Comparison of ENCODE assay signal across 14 cellular contexts in the genomic region with DNA sequence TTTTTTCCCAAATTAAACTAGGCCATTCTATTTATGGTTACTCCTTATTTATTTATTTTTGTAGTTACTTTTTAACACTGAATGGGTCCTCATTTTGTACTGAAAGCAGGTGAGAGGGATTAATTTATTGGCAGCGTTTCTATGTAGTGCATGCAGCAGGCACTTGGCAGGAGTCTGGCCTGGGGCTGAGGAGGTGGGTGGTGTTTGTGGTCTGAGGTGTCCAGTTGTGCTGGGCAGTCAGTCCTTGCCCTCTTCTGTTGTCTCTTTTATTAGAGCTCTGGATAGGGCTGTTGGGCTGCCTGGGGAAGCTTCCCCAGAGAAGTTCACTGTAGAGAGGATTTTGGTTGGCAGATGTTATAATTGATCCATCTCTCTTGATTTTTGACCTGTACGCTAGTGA. TPM values are rescaled to one million over a fixed set of nuclear protein-coding genes. Genes with fewer than 3 reads are reported as not detected.
A peak's percentile ranks its signal among the peaks of the same experiment; 100 is the strongest.
DNase-seq lines count a peak whose midpoint lies in the region; ATAC-seq, FAIRE-seq and TF ChIP-seq lines count a peak whose summit lies in the region.
"Had no signal": no experiment of that assay in that cellular context is flagged by ENCODE, and none has a peak within 500 bp of the region (broad histone marks: within the 10 kb centered on the region; RNA-seq: fewer than 3 reads in every experiment).

No MANE protein-coding gene starts in this region.

- POLR2A ChIA-PET in HepG2 (lab: Yijun Ruan, JAX): no interaction called here

- H3K4me1 Mint-ChIP-seq in activated T-cell treated with anti-CD3 and anti-CD28 coated beads, Interleukin-2, amount 50 U/mL, for 72 hours (ENCODE audit: low read depth): peaks cover 50% of the 10 kb centered on the region
- H3K4me1 Mint-ChIP-seq in activated T-helper 17 cell treated with anti-CD3 and anti-CD28 coated beads, Interleukin-2, amount 50 U/mL, for 72 hours: peaks cover 44% of the 10 kb centered on the region

- H3K27me3 ChIP-seq in HepG2 (ENCODE audit: control insufficient read depth in 1 of 2, insufficient read depth in 2 of 2, low read length in 2 of 2): no peaks in the 10 kb centered on the region
- no peaks in the 10 kb centered on the region for H3K27me3 ChIP-seq in suprapubic skin

- H3K4me3 ChIP-seq in HepG2 (replicated peaks in 1 of 3; ENCODE audit: insufficient read depth in 1 of 3, low read depth in 2 of 3, low read length in 3 of 3) (no peak overlapping the region), suprapubic skin (no peak overlapping the region)
- H3K4me3 ChIP-seq: A549, smooth muscle cell had no signal

- peaks cover 8 to 13% of the 10 kb centered on the region in 2 experiments for H3K36me3 ChIP-seq in HepG2 (replicated peaks in 1 of 2; ENCODE audit: control insufficient read depth in 1 of 2, insufficient read depth in 2 of 2, low read length in 2 of 2)
- peaks cover 9% of the 10 kb centered on the region for H3K36me3 ChIP-seq in suprapubic skin

- H3K79me2 ChIP-seq in HepG2 (ENCODE audit: insufficient read depth, low read length): peaks cover 51% of the 10 kb centered on the region

- H3K9ac ChIP-seq in HepG2 (ENCODE audit: insufficient read depth, low read depth, low read length): no peak overlapping the region

- 97% methylated on average over 2 of the region's 2 CpGs for WGBS in HepG2 (ENCODE audit: low lambda C conversion rate)
- 36% methylated on average over 2 of the region's 2 CpGs for WGBS in suprapubic skin

- H3K27ac ChIP-seq in HepG2 (ENCODE audit: extremely low read length, insufficient read depth, low read length) (no peak overlapping the region), suprapubic skin (peak overlapping the region; percentile 51)
- H3K27ac ChIP-seq: A549 had no signal

- no peak for TF ChIP-seq CTCF in HepG2 (CRISPR knock-in tag; IDR thresholded peaks at IDR 0.05)
- no peak for TF ChIP-seq CTCF in suprapubic skin (IDR thresholded peaks at IDR 0.05)

- in situ Hi-C loops in HepG2 (cut with HindIII; ENCODE audit: extremely low pct_ligation_motif_present, low pct_unique_long_range_greater_than_20kb): no loop called here

- intact Hi-C loops in HepG2 (cut with micrococcal nuclease; ENCODE audit: unreplicated experiment): no loop called here

- H3K4me1 ChIP-seq in HepG2 (ENCODE audit: insufficient read depth, low read length): peaks cover 16% of the 10 kb centered on the region
- H3K4me1 ChIP-seq in suprapubic skin: peaks cover 55% of the 10 kb centered on the region

- ATAC-seq in activated T-cell treated with anti-CD3 and anti-CD28 coated beads, Interleukin-2, amount 50 U/mL, for 72 hours (replicated peaks in 1 of 2): no peak
- no peak for ATAC-seq in activated T-helper 17 cell treated with anti-CD3 and anti-CD28 coated beads, Interleukin-2, amount 50 U/mL, for 72 hours (replicated peaks)
- ATAC-seq in HepG2 (no peak), GM19463 (IDR thresholded peaks at IDR 0.05; ENCODE audit: unreplicated experiment) (no peak)

- no peak for FAIRE-seq in HepG2 (lab: Jason Lieb, UNC)
- FAIRE-seq: A549 had no signal

- peaks cover 18 to 31% of the 10 kb centered on the region in 2 donors for H3K36me3 Mint-ChIP-seq in activated T-cell treated with anti-CD3 and anti-CD28 coated beads, Interleukin-2, amount 50 U/mL, for 72 hours (ENCODE audit: insufficient read depth in 2 of 2)
- peaks cover 60% of the 10 kb centered on the region for H3K36me3 Mint-ChIP-seq in activated T-helper 17 cell treated with anti-CD3 and anti-CD28 coated beads, Interleukin-2, amount 50 U/mL, for 72 hours (ENCODE audit: low read depth)

- H3K4me3 Mint-ChIP-seq in activated T-cell treated with anti-CD3 and anti-CD28 coated beads, Interleukin-2, amount 50 U/mL, for 72 hours: no peak overlapping the region
- no peak overlapping the region for H3K4me3 Mint-ChIP-seq in activated T-helper 17 cell treated with anti-CD3 and anti-CD28 coated beads, Interleukin-2, amount 50 U/mL, for 72 hours

- H3K9me3 ChIP-seq in HepG2 (ENCODE audit: low read length) (no peaks in the 10 kb centered on the region), suprapubic skin (no peaks in the 10 kb centered on the region)
- H3K9me3 ChIP-seq: A549 had no signal

- BruUV-seq in HepG2 (replicated peaks; lab: Mats Ljungman, UMichigan): no TSS peak

- peak overlapping the region; percentile 5 for H3K27ac Mint-ChIP-seq in activated T-cell treated with anti-CD3 and anti-CD28 coated beads, Interleukin-2, amount 50 U/mL, for 72 hours
- peak overlapping the region; percentile 21 for H3K27ac Mint-ChIP-seq in activated T-helper 17 cell treated with anti-CD3 and anti-CD28 coated beads, Interleukin-2, amount 50 U/mL, for 72 hours

- no peak overlapping the region for H2AFZ ChIP-seq in HepG2 (ENCODE audit: low read length)

- no peaks in the 10 kb centered on the region for H3K27me3 Mint-ChIP-seq in activated T-cell treated with anti-CD3 and anti-CD28 coated beads, Interleukin-2, amount 50 U/mL, for 72 hours (ENCODE audit: low read depth)
- no peaks in the 10 kb centered on the region for H3K27me3 Mint-ChIP-seq in activated T-helper 17 cell treated with anti-CD3 and anti-CD28 coated beads, Interleukin-2, amount 50 U/mL, for 72 hours

- CTCF ChIA-PET in HepG2 (lab: Yijun Ruan, JAX; ENCODE audit: low intra/inter-chr PET ratio, low total read pairs): no interaction called here

- DNase-seq in activated T-cell treated with anti-CD3 and anti-CD28 coated beads, Interleukin-2, amount 50 U/mL, for 72 hours: no peak
- DNase-seq in activated T-cell treated with anti-CD3 and anti-CD28 coated beads for 4 hours (no peak), HepG2 (ENCODE audit: low spot score) (no peak), suprapubic skin (ENCODE audit: low spot score in 2 of 2) (no peak), OCI-M1 (lab: John Stamatoyannopoulos, UW) (no peak)
- no peak for DNase-seq in activated CD4-positive, alpha-beta T cell treated with anti-CD3 and anti-CD28 coated beads, Interleukin-2, amount 50 U/mL, for 48 hours
- DNase-seq: activated CD4-positive, CD25-positive, alpha-beta regulatory T cell; activated T-cell treated with anti-CD3 and anti-CD28 coated beads, Interleukin-2, amount 50 U/mL, for 48 hours; erythroblast; MM.1S had no signal

- TF ChIP-seq EP300 in HepG2 (IDR thresholded peaks at IDR 0.05; ENCODE audit: low read depth in 2 of 2, low read length in 2 of 2) (no peak), HepG2 (CRISPR knock-in tag; IDR thresholded peaks at IDR 0.05; ENCODE audit: borderline replicate concordance) (no peak), suprapubic skin (IDR thresholded peaks at IDR 0.05) (no peak)

- no peak for TF ChIP-seq RAD21 in HepG2 (CRISPR knock-in tag; IDR thresholded peaks at IDR 0.05)

- TF ChIP-seq POLR2A in HepG2 (IDR thresholded peaks at IDR 0.05; ENCODE audit: insufficient read depth in 1 of 2, low read depth in 2 of 2, low read length in 2 of 2) (no peak), suprapubic skin (IDR thresholded peaks at IDR 0.05) (no peak)

- no peak overlapping the region for H3K4me2 ChIP-seq in HepG2 (ENCODE audit: low read depth, low read length)
- H3K4me2 ChIP-seq: A549, smooth muscle cell had no signal

- no peaks in the 10 kb centered on the region for H4K20me1 ChIP-seq in HepG2 (ENCODE audit: insufficient read depth, low read length)

- H3K9me3 Mint-ChIP-seq in activated T-cell treated with anti-CD3 and anti-CD28 coated beads, Interleukin-2, amount 50 U/mL, for 72 hours: no peaks in the 10 kb centered on the region
- H3K9me3 Mint-ChIP-seq in activated T-helper 17 cell treated with anti-CD3 and anti-CD28 coated beads, Interleukin-2, amount 50 U/mL, for 72 hours: no peaks in the 10 kb centered on the region

TF ChIP-seq in HepG2, 621 proteins besides CTCF, POLR2A, EP300 and RAD21:
- TF ChIP-seq NKX3-1 (CRISPR knock-in tag; IDR thresholded peaks at IDR 0.05) (peak; percentile 29; the same call in 1 of the 2 replicates), JUN (CRISPR knock-in tag; IDR thresholded peaks at IDR 0.05) (no peak)
TF ChIP-seq in HepG2: peak in this region for 1.

RNA-seq across cellular contexts. Expression of a gene that starts 12.7 kb away (rescaled TPM):
- total RNA-seq in activated T-cell treated with anti-CD3 and anti-CD28 coated beads, Interleukin-2, amount 50 U/mL, for 72 hours: 100 to 1,000 TPM; 175 to 204 TPM
- 10 to 100 TPM; 89.3 to 98.4 TPM for total RNA-seq in activated T-helper 17 cell treated with anti-CD3 and anti-CD28 coated beads, Interleukin-2, amount 50 U/mL, for 72 hours
- 43.9 and 62.5 TPM in 2 replicates for total RNA-seq in HepG2 (2016; rRNA removed; fragmentation: Illumina TruSeq; extraction: Trizol)
- 22.8 and 28.1 TPM in 2 replicates for total RNA-seq in HepG2 (2016; cell fraction: cytosol; rRNA removed; fragmentation: Illumina TruSeq; extraction: Trizol; ENCODE audit: low read depth)
- 51.1 and 57.5 TPM in 2 replicates for total RNA-seq in HepG2 (2016; cell fraction: insoluble cytoplasmic fraction; rRNA removed; fragmentation: Illumina TruSeq; extraction: Trizol)
- 75.8 and 78.7 TPM in 2 replicates for total RNA-seq in HepG2 (2016; cell fraction: membrane; rRNA removed; fragmentation: Illumina TruSeq; extraction: Trizol)
- total RNA-seq in HepG2 (2016; cell fraction: nucleus; rRNA removed; fragmentation: Illumina TruSeq; extraction: Trizol): 34.2 and 41.8 TPM in 2 replicates
- polyA plus RNA-seq in HepG2 (2011; rRNA removed): 26.3 and 27.0 TPM in 2 replicates
- polyA plus RNA-seq in HepG2 (2011; cell fraction: cytosol; rRNA removed): 17.3 and 23.1 TPM in 2 replicates
- 30.8 and 49.2 TPM in 2 replicates for polyA plus RNA-seq in HepG2 (2011; cell fraction: nucleus; rRNA removed)
- 37.6 and 54.7 TPM in 2 replicates for polyA plus RNA-seq in HepG2 (2012)
- 30.8 and 38.2 TPM in 2 replicates for polyA plus RNA-seq in HepG2 (2016; cell fraction: cytosol; fragmentation: Illumina TruSeq; extraction: Trizol; ENCODE audit: low read depth)
- polyA plus RNA-seq in HepG2 (2016; cell fraction: insoluble cytoplasmic fraction; fragmentation: Illumina TruSeq; extraction: Trizol; ENCODE audit: low read depth): 57.4 and 67.9 TPM in 2 replicates
- polyA plus RNA-seq in HepG2 (2016; cell fraction: membrane; fragmentation: Illumina TruSeq; extraction: Trizol; ENCODE audit: low read depth): 55.3 and 57.7 TPM in 2 replicates
- polyA plus RNA-seq in HepG2 (2016; cell fraction: nucleus; fragmentation: Illumina TruSeq; extraction: Trizol; ENCODE audit: insufficient read depth, low read depth): 56.1 and 65.2 TPM in 2 replicates
- 16.4 and 49.1 TPM in 2 replicates for polyA minus RNA-seq in HepG2 (2011; rRNA and poly(A)+ RNA removed; ENCODE audit: low replicate concordance)
- 23.7 and 34.8 TPM in 2 replicates for polyA minus RNA-seq in HepG2 (2011; cell fraction: cytosol; rRNA and poly(A)+ RNA removed)
- 29.4 and 35.6 TPM in 2 replicates for polyA minus RNA-seq in HepG2 (2011; cell fraction: nucleus; rRNA and poly(A)+ RNA removed)
- total RNA-seq in suprapubic skin: 10 to 100 TPM; 35.5 to 87.3 (median 51.6) TPM
